ENCODE assay signal across 8 cellular contexts in the genomic region with DNA sequence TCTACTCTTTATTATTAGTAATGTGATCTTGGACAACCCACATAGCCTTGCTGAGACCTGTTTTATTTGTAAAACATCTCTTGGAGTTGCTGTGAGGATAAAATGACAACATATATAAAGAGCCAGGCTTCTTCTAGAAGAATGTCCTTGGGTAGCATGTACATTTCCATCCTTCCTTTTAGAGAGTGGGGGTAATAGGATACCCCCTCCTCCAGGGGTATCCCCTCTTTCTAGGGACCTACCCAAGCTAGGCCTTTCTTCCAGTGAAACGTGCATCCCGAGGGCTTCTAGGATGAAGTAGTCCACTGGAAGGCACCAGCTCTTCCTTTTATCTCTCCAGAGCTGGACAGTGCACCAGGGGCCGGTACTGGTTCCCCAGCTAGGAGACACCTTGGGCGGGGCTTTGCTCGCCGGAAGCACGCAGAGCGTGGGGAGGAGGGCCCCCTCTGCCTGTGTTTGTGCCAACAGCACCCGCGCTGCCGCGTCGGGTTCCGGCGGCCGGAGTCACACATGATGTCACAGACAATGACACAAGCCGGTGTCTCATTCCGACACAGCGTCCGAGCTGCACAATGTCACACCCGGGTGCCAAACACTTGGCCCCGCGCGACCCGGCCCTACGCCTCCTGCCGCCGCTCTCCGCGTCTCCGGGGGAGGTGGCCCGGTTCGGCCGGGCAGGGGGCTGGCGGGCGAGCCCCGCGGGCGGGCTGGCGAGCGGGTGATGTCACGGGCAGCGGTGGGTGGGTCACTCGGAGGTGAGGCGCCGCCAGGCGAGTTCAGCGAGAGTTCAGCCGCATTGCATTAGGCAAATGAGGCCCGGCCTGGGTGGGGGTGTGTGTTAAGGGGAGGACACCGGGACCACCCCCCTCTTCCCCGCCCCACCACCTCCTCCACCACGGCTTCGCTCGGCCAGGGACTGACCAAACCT. TPM values are rescaled to one million over a fixed set of nuclear protein-coding genes. Genes with fewer than 3 reads are reported as not detected.
DNase-seq lines count a peak whose midpoint lies in the region; ATAC-seq and TF ChIP-seq lines count a peak whose summit lies in the region.

No MANE protein-coding gene starts in this region.

- TF ChIP-seq EP300 in SK-N-SH (IDR thresholded peaks at IDR 0.05; ENCODE audit: borderline replicate concordance in 1 of 2, low read depth in 1 of 2, low read length in 1 of 2) (0 out of 4 replicates have a peak, but pooled peaks of 1 of the 2 experiments have one; percentile 3), upper lobe of left lung (IDR thresholded peaks at IDR 0.05) (peak; percentile 12 to 91 (median 70))

- peaks cover 63% of the 10 kb centered on the region for H3K4me1 Mint-ChIP-seq in activated naive CD8-positive, alpha-beta T cell treated with anti-CD3 and anti-CD28 coated beads for 36 hours

- H3K36me3 Mint-ChIP-seq in activated naive CD8-positive, alpha-beta T cell treated with anti-CD3 and anti-CD28 coated beads for 36 hours = peaks cover 31% of the 10 kb centered on the region

- H3K4ac ChIP-seq in trophoblast cell (ENCODE audit: low read depth, low read length) = no peak overlapping the region

- H3K79me2 ChIP-seq in SK-N-SH (ENCODE audit: insufficient read depth) = peaks cover 95% of the 10 kb centered on the region
- peaks cover 10% of the 10 kb centered on the region for H3K79me2 ChIP-seq in trophoblast cell (ENCODE audit: control insufficient read depth, insufficient read depth, low read length, poor library complexity)

- H3K4me3 Mint-ChIP-seq in activated naive CD8-positive, alpha-beta T cell treated with anti-CD3 and anti-CD28 coated beads for 36 hours = peak overlapping the region; percentile 63

- H3K4me3 ChIP-seq in BLaER1 = peak overlapping the region; percentile 82
- H3K4me3 ChIP-seq in SK-N-SH (ENCODE audit: low read depth in 2 of 2, low read length in 1 of 2) = peak overlapping the region; percentile 69 to 78
- peak overlapping the region; percentile 60 for H3K4me3 ChIP-seq in cardiac muscle cell
- peak overlapping the region; percentile 83 for H3K4me3 ChIP-seq in trophoblast cell (ENCODE audit: low read depth, low read length)
- peak overlapping the region; percentile 45 to 92 (median 80) for H3K4me3 ChIP-seq in upper lobe of left lung

- TF ChIP-seq CTCF in SK-N-SH (IDR thresholded peaks at IDR 0.05) = no peak
- no peak for TF ChIP-seq CTCF in cardiac muscle cell (IDR thresholded peaks at IDR 0.05; ENCODE audit: low read depth, low read length)
- peak in 5 of 6 experiments; percentile 6 to 64 (median 43) for TF ChIP-seq CTCF in upper lobe of left lung (IDR thresholded peaks at IDR 0.05)

- H3K9ac ChIP-seq in BLaER1 (peak overlapping the region; percentile 85), SK-N-SH (peak overlapping the region; percentile 75), trophoblast cell (ENCODE audit: low read length) (peak overlapping the region; percentile 10)

- H3K14ac ChIP-seq in trophoblast cell (ENCODE audit: low read length) = no peak overlapping the region

- H4K12ac ChIP-seq in trophoblast cell (ENCODE audit: low read depth, low read length) = no peak overlapping the region

- ATAC-seq in GM19372 (IDR thresholded peaks at IDR 0.05; ENCODE audit: low read depth, unreplicated experiment) (peak; percentile 73), upper lobe of left lung (ENCODE audit: low FRiP score in 2 of 2) (peak; percentile 85 to 86)

- peak; percentile 86 for DNase-seq in HT-29 (ENCODE audit: low spot score)
- DNase-seq in SK-N-SH = peak; percentile 88
- DNase-seq in activated naive CD8-positive, alpha-beta T cell treated with anti-CD3 and anti-CD28 coated beads for 36 hours = peak; percentile 85
- DNase-seq in cardiac muscle cell (ENCODE audit: low read depth in 1 of 2, low spot score in 1 of 2) = peak; percentile 79 to 82
- peak; percentile 94 to 96 for DNase-seq in trophoblast cell
- DNase-seq in upper lobe of left lung = peak; percentile 97

- TF ChIP-seq POLR2A in upper lobe of left lung (IDR thresholded peaks at IDR 0.05) = peak in 3 of 4 donors; percentile 65 to 90 (median 73)

- peak overlapping the region; percentile 80 for H3K27ac Mint-ChIP-seq in activated naive CD8-positive, alpha-beta T cell treated with anti-CD3 and anti-CD28 coated beads for 36 hours

- H2BK12ac ChIP-seq in trophoblast cell (ENCODE audit: low read length) = no peak overlapping the region

- H2BK5ac ChIP-seq in trophoblast cell (ENCODE audit: low read depth, low read length, poor library complexity) = peak overlapping the region; percentile 44

- POLR2A ChIA-PET in SK-N-SH (lab: Yijun Ruan, JAX) = interaction anchor here (0.5 to 2.7 kb wide), 8 partner anchors 10 to 1999 kb away, joined by 3 to 15 read pairs (median 4); no protein-coding TSS in a partner anchor

- peak overlapping the region; percentile 33 for H4K91ac ChIP-seq in trophoblast cell (ENCODE audit: low read depth, low read length)

- H3K36me3 ChIP-seq in BLaER1 = no peaks in the 10 kb centered on the region
- H3K36me3 ChIP-seq in SK-N-SH (replicated peaks in 1 of 2; ENCODE audit: control insufficient read depth in 1 of 2, insufficient read depth in 2 of 2, low read length in 1 of 2) = peaks cover 6 to 18% of the 10 kb centered on the region in 2 experiments
- H3K36me3 ChIP-seq in cardiac muscle cell = no peaks in the 10 kb centered on the region
- no peaks in the 10 kb centered on the region for H3K36me3 ChIP-seq in trophoblast cell (ENCODE audit: control insufficient read depth in 1 of 2, insufficient read depth in 2 of 2, low read length in 2 of 2)
- no peaks in the 10 kb centered on the region for H3K36me3 ChIP-seq in upper lobe of left lung

- CTCF ChIA-PET in SK-N-SH (lab: Yijun Ruan, JAX) = interaction anchor here (0.9 to 57.6 kb wide), 5 partner anchors 8 to 110 kb away, joined by 3 to 1706 read pairs (median 14); a partner anchor contains a TSS

- H3K9me3 Mint-ChIP-seq in activated naive CD8-positive, alpha-beta T cell treated with anti-CD3 and anti-CD28 coated beads for 36 hours = no peaks in the 10 kb centered on the region

- peak overlapping the region; percentile 81 for H3K27ac ChIP-seq in BLaER1
- peak overlapping the region; percentile 73 to 99; a peak in 3 of 4 replicates for H3K27ac ChIP-seq in SK-N-SH (ENCODE audit: low read depth in 2 of 2, low read length in 1 of 2)
- H3K27ac ChIP-seq in cardiac muscle cell = peak overlapping the region; percentile 84
- H3K27ac ChIP-seq in trophoblast cell (ENCODE audit: low read depth, low read length) = peak overlapping the region; percentile 51
- peak overlapping the region; percentile 95 to 100 (median 96) for H3K27ac ChIP-seq in upper lobe of left lung

- under 1% methylated on average over 30 of the region's 55 CpGs for WGBS in SK-N-SH (ENCODE audit: low lambda C conversion rate)
- no CpG with 5 or more reads among the region's 55 CpGs for WGBS in trophoblast cell (ENCODE audit: extremely low coverage, insufficient coverage, insufficient read length)
- WGBS in upper lobe of left lung, 2 donors = 0% methylated on average over 3 to 43 of the region's 55 CpGs

- peak overlapping the region; percentile 20 for H4K8ac ChIP-seq in trophoblast cell (ENCODE audit: low read depth, low read length)

- TF ChIP-seq RAD21 in SK-N-SH (IDR thresholded peaks at IDR 0.05; ENCODE audit: low read length) = peak; percentile 23

- H3K27me3 Mint-ChIP-seq in activated naive CD8-positive, alpha-beta T cell treated with anti-CD3 and anti-CD28 coated beads for 36 hours = no peaks in the 10 kb centered on the region

- peaks cover 16% of the 10 kb centered on the region for H3F3A ChIP-seq in SK-N-SH (replicated peaks; ENCODE audit: insufficient read depth)

- H3K4me2 ChIP-seq in BLaER1 (peak overlapping the region; percentile 97), SK-N-SH (peak overlapping the region; percentile 97), trophoblast cell (ENCODE audit: low read length) (peak overlapping the region; percentile 74)

- H4K20me1 ChIP-seq in BLaER1 (peaks cover 10% of the 10 kb centered on the region; the same call in 1 of the 2 replicates), SK-N-SH (ENCODE audit: insufficient read depth) (peaks cover 57% of the 10 kb centered on the region)

- no peaks in the 10 kb centered on the region for H3K9me2 ChIP-seq in SK-N-SH

- no peak overlapping the region for H2AK5ac ChIP-seq in trophoblast cell (ENCODE audit: low read length)

- H3K9me3 ChIP-seq in BLaER1 = no peaks in the 10 kb centered on the region
- H3K9me3 ChIP-seq in SK-N-SH = no peaks in the 10 kb centered on the region
- H3K9me3 ChIP-seq in cardiac muscle cell (ENCODE audit: low read depth) = no peaks in the 10 kb centered on the region
- H3K9me3 ChIP-seq in trophoblast cell (ENCODE audit: insufficient read depth, low read depth, low read length) = no peaks in the 10 kb centered on the region
- H3K9me3 ChIP-seq in upper lobe of left lung = no peaks in the 10 kb centered on the region

- H3K4me1 ChIP-seq in BLaER1 (peaks cover 86% of the 10 kb centered on the region), SK-N-SH (ENCODE audit: control insufficient read depth in 1 of 2, insufficient read depth in 2 of 2, low read depth in 1 of 2, low read length in 1 of 2) (peaks cover 29 to 69% of the 10 kb centered on the region in 2 experiments), cardiac muscle cell (ENCODE audit: low read depth) (peaks cover 41% of the 10 kb centered on the region), trophoblast cell (ENCODE audit: control insufficient read depth in 1 of 2, insufficient read depth in 2 of 2, low read length in 2 of 2) (peaks cover 30 to 31% of the 10 kb centered on the region in 2 experiments), upper lobe of left lung (peaks cover 53 to 84% (median 77%) of the 10 kb centered on the region in 4 donors)

- no peak overlapping the region for H2BK120ac ChIP-seq in trophoblast cell (ENCODE audit: insufficient read depth, low read length, poor library complexity)

- H3K27me3 ChIP-seq in BLaER1 = no peaks in the 10 kb centered on the region
- no peaks in the 10 kb centered on the region for H3K27me3 ChIP-seq in SK-N-SH (ENCODE audit: insufficient read depth)
- no peaks in the 10 kb centered on the region for H3K27me3 ChIP-seq in cardiac muscle cell
- H3K27me3 ChIP-seq in trophoblast cell (ENCODE audit: insufficient read depth, low read length) = no peaks in the 10 kb centered on the region
- no peaks in the 10 kb centered on the region for H3K27me3 ChIP-seq in upper lobe of left lung

- H3K18ac ChIP-seq in trophoblast cell (ENCODE audit: low read length) = peak overlapping the region; percentile 43

- no peak overlapping the region for H3K23ac ChIP-seq in trophoblast cell (ENCODE audit: low read length)

- H2AFZ ChIP-seq in SK-N-SH (ENCODE audit: low read depth) (no peak overlapping the region), trophoblast cell (ENCODE audit: insufficient read depth, low read length, poor library complexity) (peak overlapping the region; percentile 19)

- H3K79me1 ChIP-seq in trophoblast cell (ENCODE audit: low read length) = peaks cover 30% of the 10 kb centered on the region

RNA-seq across cellular contexts. Expression of a gene that starts 23.4 kb away (rescaled TPM):
- total RNA-seq in HT-29 (2014; rRNA removed; shearing (Covaris generic)) = not detected in 2 replicates
- polyA plus RNA-seq in SK-N-SH (2012; rRNA removed) (not detected in 2 replicates), cardiac muscle cell (4.6 and 8.6 TPM in 2 replicates)
- not detected in 2 replicates for polyA plus RNA-seq in SK-N-SH (2012; cell fraction: cytosol; rRNA removed)
- not detected in 2 replicates for polyA plus RNA-seq in SK-N-SH (2012; cell fraction: nucleus; rRNA removed)
- total RNA-seq in activated naive CD8-positive, alpha-beta T cell treated with anti-CD3 and anti-CD28 coated beads for 36 hours = not detected
- total RNA-seq in cardiac muscle cell (0.48 and 1.7 TPM in 2 replicates), upper lobe of left lung (1 to 10 TPM in 4 of 6 donors, not detected in 2; 1.7 to 8.4 (median 4.5) TPM)
- 1.4 and 2.0 TPM in 2 replicates for polyA plus RNA-seq in trophoblast cell (2013)

RNA-seq across cellular contexts. Expression of a gene that starts 32.2 kb away (rescaled TPM):
- total RNA-seq in HT-29 (2014; rRNA removed; shearing (Covaris generic)) = 40.0 and 44.5 TPM in 2 replicates
- polyA plus RNA-seq in SK-N-SH (2012; rRNA removed) (8.9 and 13.3 TPM in 2 replicates), cardiac muscle cell (33.2 and 43.4 TPM in 2 replicates)
- polyA plus RNA-seq in SK-N-SH (2012; cell fraction: cytosol; rRNA removed) = 6.9 and 9.6 TPM in 2 replicates
- polyA plus RNA-seq in SK-N-SH (2012; cell fraction: nucleus; rRNA removed) = 13.2 and 15.0 TPM in 2 replicates
- total RNA-seq in activated naive CD8-positive, alpha-beta T cell treated with anti-CD3 and anti-CD28 coated beads for 36 hours = 10 to 100 TPM; 31.2 to 33.3 TPM
- total RNA-seq in cardiac muscle cell (58.9 and 61.3 TPM in 2 replicates), upper lobe of left lung (10 to 100 TPM; 45.7 to 95.6 (median 85.9) TPM)
- 15.0 and 15.5 TPM in 2 replicates for polyA plus RNA-seq in trophoblast cell (2013)

RNA-seq across cellular contexts. Expression of a gene that starts 53.5 kb away (rescaled TPM):
- 36.2 and 39.8 TPM in 2 replicates for total RNA-seq in HT-29 (2014; rRNA removed; shearing (Covaris generic))
- 12.7 and 12.8 TPM in 2 replicates for polyA plus RNA-seq in SK-N-SH (2012; rRNA removed)
- 15.2 and 16.8 TPM in 2 replicates for polyA plus RNA-seq in SK-N-SH (2012; cell fraction: cytosol; rRNA removed)
- polyA plus RNA-seq in SK-N-SH (2012; cell fraction: nucleus; rRNA removed) = 8.3 and 11.7 TPM in 2 replicates
- 100 to 1,000 TPM; 144 to 149 TPM for total RNA-seq in activated naive CD8-positive, alpha-beta T cell treated with anti-CD3 and anti-CD28 coated beads for 36 hours
- total RNA-seq in cardiac muscle cell = 7.7 and 16.1 TPM in 2 replicates
- polyA plus RNA-seq in cardiac muscle cell = 7.2 and 20.1 TPM in 2 replicates
- 90.5 and 96.3 TPM in 2 replicates for polyA plus RNA-seq in trophoblast cell (2013)
- 1 to 10 TPM; 1.1 to 5.1 (median 2.3) TPM for total RNA-seq in upper lobe of left lung

Comparison
In these comparisons a context has a peak if more than half of its experiments do, and no peak if none do; other contexts are left out.
1. Peak in every context shown above with its lines: DNase-seq, ATAC-seq, H3K4me3 ChIP-seq and H3K27ac ChIP-seq.
2. H3K9ac ChIP-seq: peak in every context shown above with its lines; median percentile 85 in BLaER1; 75 in SK-N-SH; 10 in trophoblast cell.
3. CTCF ChIP-seq: peak in upper lobe of left lung (5 of 6); none in SK-N-SH (single experiment) and cardiac muscle cell (single experiment).